Comparison of ENCODE assay signal across 17 cellular contexts in genomic region chr7:155782466-155782865, GRCh38. TPM values are rescaled to one million over a fixed set of nuclear protein-coding genes. Genes with fewer than 3 reads are reported as not detected.
DNase-seq lines count a peak whose midpoint lies in the region; ATAC-seq, FAIRE-seq and TF ChIP-seq lines count a peak whose summit lies in the region.
"Had no signal": no experiment of that assay in that cellular context is flagged by ENCODE, and none has a peak within 500 bp of the region (broad histone marks: within the 10 kb centered on the region; RNA-seq: fewer than 3 reads in every experiment).

No MANE protein-coding gene starts in this region.

- H3K36me3 Mint-ChIP-seq in activated naive CD8-positive, alpha-beta T cell treated with anti-CD3 and anti-CD28 coated beads for 36 hours = peaks cover 23% of the 10 kb centered on the region
- peaks cover 21% of the 10 kb centered on the region for H3K36me3 Mint-ChIP-seq in activated naive CD8-positive, alpha-beta T cell treated with anti-CD3 and anti-CD28 coated beads, Interleukin-2, amount 50 U/mL, for 24 hours (ENCODE audit: low read depth)
- peaks cover 42 to 67% of the 10 kb centered on the region in 2 donors for H3K36me3 Mint-ChIP-seq in stimulated activated naive B cell treated with anti-CD40 and anti-IgM and Interleukin-4, amounts not matched to agents 10 μg/mL and 1 μg/mL and 100 μg/mL, for 72 hours
- H3K36me3 Mint-ChIP-seq in type B pancreatic cell = peaks cover 40% of the 10 kb centered on the region

- no peak overlapping the region for H3K4me2 ChIP-seq in GM12878 (ENCODE audit: control insufficient read depth, insufficient read depth)
- H3K4me2 ChIP-seq in HepG2 (ENCODE audit: low read depth, low read length) = no peak overlapping the region
- H3K4me2 ChIP-seq: BLaER1 treated with 17β-estradiol and CSF1 and Interleukin-3, amounts not matched to agents 10 nM and 100 nM; GM23338 had no signal

- H3K4me3 Mint-ChIP-seq in activated naive CD8-positive, alpha-beta T cell treated with anti-CD3 and anti-CD28 coated beads for 36 hours = no peak overlapping the region
- no peak overlapping the region for H3K4me3 Mint-ChIP-seq in activated naive CD8-positive, alpha-beta T cell treated with anti-CD3 and anti-CD28 coated beads, Interleukin-2, amount 50 U/mL, for 24 hours
- H3K4me3 Mint-ChIP-seq in stimulated activated naive B cell treated with anti-CD40 and anti-IgM and Interleukin-4, amounts not matched to agents 10 μg/mL and 1 μg/mL and 100 μg/mL, for 72 hours = no peak overlapping the region
- no peak overlapping the region for H3K4me3 Mint-ChIP-seq in type B pancreatic cell
- H3K4me3 Mint-ChIP-seq: CD4-positive, CD25-positive, alpha-beta regulatory T cell; GM23338 had no signal

- WGBS in GM12878 (ENCODE audit: insufficient coverage, insufficient replicate concordance, low lambda C conversion rate, missing lambda C conversion rate) = over 99% methylated on average over 9 of the region's 10 CpGs
- WGBS in HepG2 (ENCODE audit: low lambda C conversion rate) = 91% methylated on average over 8 of the region's 10 CpGs

- no peak overlapping the region for H3K4me3 ChIP-seq in GM12878
- no peak overlapping the region for H3K4me3 ChIP-seq in HepG2 (replicated peaks in 1 of 3; ENCODE audit: insufficient read depth in 1 of 3, low read depth in 2 of 3, low read length in 3 of 3)
- H3K4me3 ChIP-seq: BLaER1 treated with 17β-estradiol and CSF1 and Interleukin-3, amounts not matched to agents 10 nM and 100 nM; GM23338 had no signal

- H3K4me1 Mint-ChIP-seq in activated naive CD8-positive, alpha-beta T cell treated with anti-CD3 and anti-CD28 coated beads for 36 hours = no peaks in the 10 kb centered on the region
- peaks cover 2% of the 10 kb centered on the region for H3K4me1 Mint-ChIP-seq in activated naive CD8-positive, alpha-beta T cell treated with anti-CD3 and anti-CD28 coated beads, Interleukin-2, amount 50 U/mL, for 24 hours
- peaks cover under 1 to 4% of the 10 kb centered on the region in 2 donors for H3K4me1 Mint-ChIP-seq in stimulated activated naive B cell treated with anti-CD40 and anti-IgM and Interleukin-4, amounts not matched to agents 10 μg/mL and 1 μg/mL and 100 μg/mL, for 72 hours
- peaks cover 13% of the 10 kb centered on the region for H3K4me1 Mint-ChIP-seq in type B pancreatic cell (ENCODE audit: unreplicated experiment)

- ATAC-seq in activated naive CD8-positive, alpha-beta T cell treated with anti-CD3 and anti-CD28 coated beads, Interleukin-2, amount 50 U/mL, for 24 hours = no peak
- ATAC-seq in GM12878 (no peak), HepG2 (no peak)
- ATAC-seq in stimulated activated naive B cell treated with anti-CD40 and anti-IgM and Interleukin-4, amounts not matched to agents 10 μg/mL and 1 μg/mL and 100 μg/mL, for 72 hours (replicated peaks) = no peak

- H3K4me1 ChIP-seq in GM12878 (ENCODE audit: control insufficient read depth, insufficient read depth, low read length) (no peaks in the 10 kb centered on the region), HepG2 (ENCODE audit: insufficient read depth, low read length) (peaks cover 19% of the 10 kb centered on the region)

- no peak for TF ChIP-seq CTCF in GM12878 (IDR thresholded peaks at IDR 0.05 in 2 of 3, conservative IDR thresholded peaks at IDR 0.05 in 1 of 3; ENCODE audit: control insufficient read depth in 2 of 3, extremely low read depth in 1 of 3, insufficient read depth in 1 of 3, low read depth in 3 of 3, low read length in 3 of 3)
- TF ChIP-seq CTCF in HepG2 (CRISPR knock-in tag; IDR thresholded peaks at IDR 0.05) = no peak
- no peak for TF ChIP-seq CTCF in type B pancreatic cell (conservative IDR thresholded peaks at IDR 0.05)

- H3K9me3 Mint-ChIP-seq in activated naive CD8-positive, alpha-beta T cell treated with anti-CD3 and anti-CD28 coated beads for 36 hours = no peaks in the 10 kb centered on the region
- H3K9me3 Mint-ChIP-seq in activated naive CD8-positive, alpha-beta T cell treated with anti-CD3 and anti-CD28 coated beads, Interleukin-2, amount 50 U/mL, for 24 hours = no peaks in the 10 kb centered on the region
- no peaks in the 10 kb centered on the region for H3K9me3 Mint-ChIP-seq in stimulated activated naive B cell treated with anti-CD40 and anti-IgM and Interleukin-4, amounts not matched to agents 10 μg/mL and 1 μg/mL and 100 μg/mL, for 72 hours
- no peaks in the 10 kb centered on the region for H3K9me3 Mint-ChIP-seq in type B pancreatic cell
- H3K9me3 Mint-ChIP-seq: GM23338 had no signal

- peaks cover 2% of the 10 kb centered on the region; the same call in 1 of the 2 replicates for H4K20me1 ChIP-seq in GM12878 (ENCODE audit: control insufficient read depth, insufficient read depth)
- peaks cover 7% of the 10 kb centered on the region; the same call in 1 of the 2 replicates for H4K20me1 ChIP-seq in HepG2 (ENCODE audit: insufficient read depth, low read length)

- H3K9me3 ChIP-seq in GM12878 (replicated peaks; ENCODE audit: control insufficient read depth, insufficient read depth, low read length) (no peaks in the 10 kb centered on the region), HepG2 (ENCODE audit: low read length) (no peaks in the 10 kb centered on the region)

- intact Hi-C loops in GM12878 (cut with micrococcal nuclease; ENCODE audit: unreplicated experiment) = no loop called here
- intact Hi-C loops in HepG2 (cut with micrococcal nuclease; ENCODE audit: unreplicated experiment) = no loop called here

- H3K27me3 Mint-ChIP-seq in activated naive CD8-positive, alpha-beta T cell treated with anti-CD3 and anti-CD28 coated beads for 36 hours = peaks cover 9% of the 10 kb centered on the region
- peaks cover 8% of the 10 kb centered on the region for H3K27me3 Mint-ChIP-seq in activated naive CD8-positive, alpha-beta T cell treated with anti-CD3 and anti-CD28 coated beads, Interleukin-2, amount 50 U/mL, for 24 hours
- H3K27me3 Mint-ChIP-seq in stimulated activated naive B cell treated with anti-CD40 and anti-IgM and Interleukin-4, amounts not matched to agents 10 μg/mL and 1 μg/mL and 100 μg/mL, for 72 hours = peaks cover under 1 to 8% of the 10 kb centered on the region in 2 donors
- H3K27me3 Mint-ChIP-seq in type B pancreatic cell = peaks cover 14% of the 10 kb centered on the region

- H2AFZ ChIP-seq in GM12878 (ENCODE audit: control insufficient read depth, low read depth, low read length) (no peak overlapping the region), HepG2 (ENCODE audit: low read length) (no peak overlapping the region)
- H2AFZ ChIP-seq: GM23338 had no signal

- peak overlapping the region; percentile 36 for H3K27ac Mint-ChIP-seq in activated naive CD8-positive, alpha-beta T cell treated with anti-CD3 and anti-CD28 coated beads for 36 hours
- no peak overlapping the region for H3K27ac Mint-ChIP-seq in activated naive CD8-positive, alpha-beta T cell treated with anti-CD3 and anti-CD28 coated beads, Interleukin-2, amount 50 U/mL, for 24 hours
- H3K27ac Mint-ChIP-seq in stimulated activated naive B cell treated with anti-CD40 and anti-IgM and Interleukin-4, amounts not matched to agents 10 μg/mL and 1 μg/mL and 100 μg/mL, for 72 hours = peak overlapping the region; percentile 77
- H3K27ac Mint-ChIP-seq in type B pancreatic cell = no peak overlapping the region
- H3K27ac Mint-ChIP-seq: CD4-positive, CD25-positive, alpha-beta regulatory T cell; GM23338 had no signal

- TF ChIP-seq POLR2A in GM12878 (IDR thresholded peaks at IDR 0.05; ENCODE audit: low read depth, low read length) = peak; percentile 55; the same call in 1 of the 2 replicates
- no peak for TF ChIP-seq POLR2A in HepG2 (IDR thresholded peaks at IDR 0.05; ENCODE audit: insufficient read depth in 1 of 2, low read depth in 2 of 2, low read length in 2 of 2)

- RAD21 ChIA-PET in GM12878 (lab: Charles Lee; ENCODE audit: unreplicated experiment) = no interaction called here

- no peak for DNase-seq in activated naive CD8-positive, alpha-beta T cell treated with anti-CD3 and anti-CD28 coated beads for 36 hours
- no peak for DNase-seq in activated naive CD8-positive, alpha-beta T cell treated with anti-CD3 and anti-CD28 coated beads, Interleukin-2, amount 50 U/mL, for 24 hours
- DNase-seq in GM12878 (ENCODE audit: low read depth, low spot score) (no peak), HepG2 (ENCODE audit: low spot score) (no peak), type B pancreatic cell (ENCODE audit: extremely low spot score, unreplicated experiment) (no peak), SW 1271 (lab: John Stamatoyannopoulos, UW) (no peak)
- no peak for DNase-seq in stimulated activated naive B cell treated with anti-CD40 and anti-IgM and Interleukin-4, amounts not matched to agents 10 μg/mL and 1 μg/mL and 100 μg/mL, for 72 hours
- DNase-seq in NK-92 treated with Interleukin-12 subunit alpha and Interleukin-12 subunit beta, amount 100 ng/mL, for 24 hours (lab: John Stamatoyannopoulos, UW) = no peak
- DNase-seq: 8988T; ACHN; CD4-positive, CD25-positive, alpha-beta regulatory T cell; DMS53; GF-D8; H7 had no signal

- CTCF ChIA-PET in GM12878 (lab: Yijun Ruan, JAX) (no interaction called here), HepG2 (lab: Yijun Ruan, JAX; ENCODE audit: low intra/inter-chr PET ratio, low total read pairs) (no interaction called here)

- FAIRE-seq in GM12878 (lab: Jason Lieb, UNC) (no peak), HepG2 (lab: Jason Lieb, UNC) (no peak)
- FAIRE-seq: GM18507 had no signal

- in situ Hi-C loops in GM12878 (cut with MboI) (no loop called here), HepG2 (cut with HindIII; ENCODE audit: extremely low pct_ligation_motif_present, low pct_unique_long_range_greater_than_20kb) (no loop called here)

- SMC1A ChIA-PET in GM12878 (lab: Charles Lee; ENCODE audit: uncharacterized antibody, unreplicated experiment) = no interaction called here

- TF ChIP-seq RAD21 in GM12878 (IDR thresholded peaks at IDR 0.05; ENCODE audit: insufficient read depth, low read depth, low read length) (no peak), HepG2 (CRISPR knock-in tag; IDR thresholded peaks at IDR 0.05) (no peak)

- POLR2A ChIA-PET in GM12878 (lab: Charles Lee) = no interaction called here
- POLR2A ChIA-PET in HepG2 (lab: Yijun Ruan, JAX) = no interaction called here

- TF ChIP-seq EP300 in GM12878 (IDR thresholded peaks at IDR 0.05; ENCODE audit: borderline replicate concordance in 1 of 2, control insufficient read depth in 1 of 2, low read depth in 2 of 2, low read length in 2 of 2) (no peak), HepG2 (IDR thresholded peaks at IDR 0.05; ENCODE audit: low read depth in 2 of 2, low read length in 2 of 2) (no peak), HepG2 (CRISPR knock-in tag; IDR thresholded peaks at IDR 0.05; ENCODE audit: borderline replicate concordance) (no peak)

- H3K36me3 ChIP-seq in GM12878 (ENCODE audit: control insufficient read depth in 2 of 2, insufficient read depth in 2 of 2, low read length in 1 of 2) = peaks cover 1 to 10% of the 10 kb centered on the region in 2 experiments
- peaks cover 10 to 39% of the 10 kb centered on the region in 2 experiments for H3K36me3 ChIP-seq in HepG2 (replicated peaks in 1 of 2; ENCODE audit: control insufficient read depth in 1 of 2, insufficient read depth in 2 of 2, low read length in 2 of 2)

- H3K9ac ChIP-seq in GM12878 (ENCODE audit: control insufficient read depth, insufficient read depth, low read length) (no peak overlapping the region), HepG2 (ENCODE audit: insufficient read depth, low read depth, low read length) (no peak overlapping the region)
- H3K9ac ChIP-seq: BLaER1 treated with 17β-estradiol and CSF1 and Interleukin-3, amounts not matched to agents 10 nM and 100 nM had no signal

- BruUV-seq in GM12878 (replicated peaks; lab: Mats Ljungman, UMichigan) (no TSS peak), HepG2 (replicated peaks; lab: Mats Ljungman, UMichigan) (no TSS peak)

- H3K27ac ChIP-seq in GM12878 (ENCODE audit: control insufficient read depth, insufficient read depth) = no peak overlapping the region
- H3K27ac ChIP-seq in HepG2 (ENCODE audit: extremely low read length, insufficient read depth, low read length) = no peak overlapping the region
- H3K27ac ChIP-seq: BLaER1 treated with 17β-estradiol and CSF1 and Interleukin-3, amounts not matched to agents 10 nM and 100 nM had no signal

- H3K79me2 ChIP-seq in GM12878 (ENCODE audit: control insufficient read depth, insufficient read depth, low read length) (no peaks in the 10 kb centered on the region), HepG2 (ENCODE audit: insufficient read depth, low read length) (no peaks in the 10 kb centered on the region)

- H3K27me3 ChIP-seq in GM12878 (replicated peaks in 1 of 2; ENCODE audit: control insufficient read depth in 2 of 2, insufficient read depth in 2 of 2, low read length in 1 of 2) (no peaks in the 10 kb centered on the region; a peak in 1 of 4 replicates), HepG2 (ENCODE audit: control insufficient read depth in 1 of 2, insufficient read depth in 2 of 2, low read length in 2 of 2) (no peaks in the 10 kb centered on the region)

RNA-seq across cellular contexts. Expression of gene SHH, which starts 29.8 kb away (rescaled TPM):
- not detected for total RNA-seq in activated naive CD8-positive, alpha-beta T cell treated with anti-CD3 and anti-CD28 coated beads for 36 hours
- not detected in 2 replicates for total RNA-seq in GM12878 (2013; cell fraction: nucleolus; rRNA removed)
- total RNA-seq in GM12878 (2014; rRNA removed) (not detected in 2 replicates), GM12878 (2014; rRNA removed; fragmentation: Illumina TruSeq; extraction: Trizol) (not detected in 2 replicates), GM12878 (2021) (not detected in 2 replicates), HepG2 (2016; rRNA removed; fragmentation: Illumina TruSeq; extraction: Trizol) (1.7 and 1.9 TPM in 2 replicates), type B pancreatic cell (ENCODE audit: low replicate concordance) (24.9 and 28.3 TPM in 2 replicates)
- not detected for polyA plus RNA-seq in GM12878 (2011; ENCODE audit: low read depth)
- polyA plus RNA-seq in GM12878 (2011; rRNA removed) (not detected in 2 replicates), GM12878 (2014; fragmentation: Illumina TruSeq; extraction: Trizol) (not detected in 2 replicates), GM12878 (2014; fragmentation: Nextera tagmentation; extraction: Ambion mirVana) (not detected), GM12878 (2014; rRNA removed) (not detected in 2 replicates), GM12878 (2016; fragmentation: Nextera tagmentation; extraction: Ambion mirVana) (not detected), HepG2 (2011; rRNA removed) (3.4 and 4.9 TPM in 2 replicates)
- 0.02 TPM in 1 of 2 replicates, not detected in the other for polyA plus RNA-seq in GM12878 (2011; cell fraction: cytosol; rRNA removed)
- 0.01 TPM in 1 of 2 replicates, not detected in the other for polyA plus RNA-seq in GM12878 (2011; cell fraction: nucleus; rRNA removed)
- not detected in 2 replicates for polyA plus RNA-seq in GM12878 (2012)
- polyA minus RNA-seq in GM12878 (2011; rRNA and poly(A)+ RNA removed) = not detected in 2 replicates
- not detected in 2 replicates for polyA minus RNA-seq in GM12878 (2011; cell fraction: cytosol; rRNA and poly(A)+ RNA removed)
- not detected in 2 replicates for polyA minus RNA-seq in GM12878 (2011; cell fraction: nucleus; rRNA and poly(A)+ RNA removed)
- total RNA-seq in HepG2 (2016; cell fraction: cytosol; rRNA removed; fragmentation: Illumina TruSeq; extraction: Trizol; ENCODE audit: low read depth) = 0.10 and 0.53 TPM in 2 replicates
- 1.3 and 2.2 TPM in 2 replicates for total RNA-seq in HepG2 (2016; cell fraction: insoluble cytoplasmic fraction; rRNA removed; fragmentation: Illumina TruSeq; extraction: Trizol)
- total RNA-seq in HepG2 (2016; cell fraction: membrane; rRNA removed; fragmentation: Illumina TruSeq; extraction: Trizol) = 0.80 and 1.6 TPM in 2 replicates
- 1.3 TPM in 2 replicates for total RNA-seq in HepG2 (2016; cell fraction: nucleus; rRNA removed; fragmentation: Illumina TruSeq; extraction: Trizol)
- 1.9 and 3.3 TPM in 2 replicates for polyA plus RNA-seq in HepG2 (2011; cell fraction: cytosol; rRNA removed)
- polyA plus RNA-seq in HepG2 (2011; cell fraction: nucleus; rRNA removed) = 12.2 and 16.4 TPM in 2 replicates
- polyA plus RNA-seq in HepG2 (2012) = 3.5 and 6.3 TPM in 2 replicates
- polyA plus RNA-seq in HepG2 (2016; cell fraction: cytosol; fragmentation: Illumina TruSeq; extraction: Trizol; ENCODE audit: low read depth) = 0.17 TPM in 2 replicates
- 1.8 and 2.1 TPM in 2 replicates for polyA plus RNA-seq in HepG2 (2016; cell fraction: insoluble cytoplasmic fraction; fragmentation: Illumina TruSeq; extraction: Trizol; ENCODE audit: low read depth)
- 0.12 and 0.47 TPM in 2 replicates for polyA plus RNA-seq in HepG2 (2016; cell fraction: membrane; fragmentation: Illumina TruSeq; extraction: Trizol; ENCODE audit: low read depth)
- polyA plus RNA-seq in HepG2 (2016; cell fraction: nucleus; fragmentation: Illumina TruSeq; extraction: Trizol; ENCODE audit: insufficient read depth, low read depth) = 3.9 and 4.1 TPM in 2 replicates
- 9.0 TPM in 1 of 2 replicates, not detected in the other for polyA minus RNA-seq in HepG2 (2011; rRNA and poly(A)+ RNA removed; ENCODE audit: low replicate concordance)
- 4.0 and 5.5 TPM in 2 replicates for polyA minus RNA-seq in HepG2 (2011; cell fraction: cytosol; rRNA and poly(A)+ RNA removed)
- polyA minus RNA-seq in HepG2 (2011; cell fraction: nucleus; rRNA and poly(A)+ RNA removed) = 4.5 and 5.2 TPM in 2 replicates
- total RNA-seq: CD4-positive, CD25-positive, alpha-beta regulatory T cell; GM23338 had no signal
- polyA plus RNA-seq: GM23338 had no signal

Comparison
In these comparisons a context has a peak if more than half of its experiments do, and no peak if none do; other contexts are left out.
1. H3K27ac Mint-ChIP-seq: peak in activated naive CD8-positive, alpha-beta T cell treated with anti-CD3 and anti-CD28 coated beads for 36 hours (single experiment) and stimulated activated naive B cell treated with anti-CD40 and anti-IgM and Interleukin-4, amounts not matched to agents 10 μg/mL and 1 μg/mL and 100 μg/mL, for 72 hours (single experiment); none in activated naive CD8-positive, alpha-beta T cell treated with anti-CD3 and anti-CD28 coated beads, Interleukin-2, amount 50 U/mL, for 24 hours (single experiment) and type B pancreatic cell (single experiment).